23 cellular contexts compared by ENCODE assay signal in genomic region chr9:93552923-93553322, GRCh38.
"Had no signal": no experiment of that assay in that cellular context is flagged by ENCODE, and none has a peak within 500 bp of the region (broad histone marks: within the 10 kb centered on the region; RNA-seq: fewer than 3 reads in every experiment).

No MANE protein-coding gene starts in this region.

- ATAC-seq: foreskin keratinocyte; left cardiac atrium; lower lobe of right lung; psoas muscle; right lobe of liver; stimulated activated memory B cell treated with anti-CD40 and anti-IgM and Interleukin-4, amounts not matched to agents 10 μg/mL and 1 μg/mL and 100 μg/mL, for 72 hours; stimulated activated naive CD8-positive, alpha-beta T cell treated with anti-CD3 and anti-CD28 coated beads, Interleukin-15, amount 100 ng/mL, for 72 hours had no signal

- H3K4me3 ChIP-seq: hepatocyte, left ventricle myocardium inferior, lower lobe of right lung, psoas muscle, right lobe of liver, spleen, testis, tibial nerve had no signal

- H3K9me3 Mint-ChIP-seq: endodermal cell; naive B cell; nephron; stimulated activated memory B cell treated with anti-CD40 and anti-IgM and Interleukin-4, amounts not matched to agents 10 μg/mL and 1 μg/mL and 100 μg/mL, for 72 hours; stimulated activated naive CD8-positive, alpha-beta T cell treated with anti-CD3 and anti-CD28 coated beads, Interleukin-15, amount 100 ng/mL, for 72 hours had no signal

- H3K4me2 ChIP-seq: hepatocyte had no signal

- H3K4me1 ChIP-seq: lower lobe of right lung, right lobe of liver had no signal

- H3K27me3 Mint-ChIP-seq: naive B cell; stimulated activated memory B cell treated with anti-CD40 and anti-IgM and Interleukin-4, amounts not matched to agents 10 μg/mL and 1 μg/mL and 100 μg/mL, for 72 hours; stimulated activated naive CD8-positive, alpha-beta T cell treated with anti-CD3 and anti-CD28 coated beads, Interleukin-15, amount 100 ng/mL, for 72 hours had no signal

- H2AFZ ChIP-seq: hepatocyte had no signal

- DNase-seq: endodermal cell; erythroblast; foreskin keratinocyte; head of caudate nucleus; kidney; left cardiac atrium; left ventricle myocardium inferior; lower lobe of right lung; mesenchymal stem cell; naive B cell; psoas muscle; retina; right lobe of liver; spleen; stimulated activated CD4-positive, alpha-beta T cell treated with anti-CD3 and anti-CD28 coated beads, Interleukin-15, amount 100 ng/mL, for 24 hours; stimulated activated CD4-positive, alpha-beta T cell treated with anti-CD3 and anti-CD28 coated beads, Interleukin-1b, Interleukin-23, amount 100 ng/mL, for 48 hours; stimulated activated CD4-positive, alpha-beta T cell treated with anti-CD3 and anti-CD28 coated beads, Interleukin-4, amount 100 ng/mL, for 24 hours; stimulated activated naive CD8-positive, alpha-beta T cell treated with anti-CD3 and anti-CD28 coated beads, Interleukin-15, amount 100 ng/mL, for 72 hours; testis had no signal

- H3K4me1 Mint-ChIP-seq: naive B cell; stimulated activated memory B cell treated with anti-CD40 and anti-IgM and Interleukin-4, amounts not matched to agents 10 μg/mL and 1 μg/mL and 100 μg/mL, for 72 hours; stimulated activated naive CD8-positive, alpha-beta T cell treated with anti-CD3 and anti-CD28 coated beads, Interleukin-15, amount 100 ng/mL, for 72 hours had no signal

- H3K27me3 ChIP-seq: foreskin keratinocyte, hepatocyte, right lobe of liver, spleen, testis, tibial nerve had no signal

- H3K27ac ChIP-seq: foreskin keratinocyte, hepatocyte, left ventricle myocardium inferior, lower lobe of right lung, psoas muscle, right lobe of liver, spleen, testis, tibial nerve had no signal

- H3K27ac Mint-ChIP-seq: endodermal cell; nephron; stimulated activated memory B cell treated with anti-CD40 and anti-IgM and Interleukin-4, amounts not matched to agents 10 μg/mL and 1 μg/mL and 100 μg/mL, for 72 hours; stimulated activated naive CD8-positive, alpha-beta T cell treated with anti-CD3 and anti-CD28 coated beads, Interleukin-15, amount 100 ng/mL, for 72 hours had no signal

- FAIRE-seq: kidney had no signal

- H3K9me3 ChIP-seq: left ventricle myocardium inferior, lower lobe of right lung, psoas muscle, right lobe of liver, spleen, testis, tibial nerve had no signal

- H3K4me3 Mint-ChIP-seq: endodermal cell; naive B cell; nephron; stimulated activated memory B cell treated with anti-CD40 and anti-IgM and Interleukin-4, amounts not matched to agents 10 μg/mL and 1 μg/mL and 100 μg/mL, for 72 hours; stimulated activated naive CD8-positive, alpha-beta T cell treated with anti-CD3 and anti-CD28 coated beads, Interleukin-15, amount 100 ng/mL, for 72 hours had no signal
